Comparison of ENCODE assay signal across 9 cellular contexts in genomic region chr15:90561344-90562244, GRCh38. TPM values are rescaled to one million over a fixed set of nuclear protein-coding genes. Genes with fewer than 3 reads are reported as not detected.
DNase-seq lines count a peak whose midpoint lies in the region; ATAC-seq and TF ChIP-seq lines count a peak whose summit lies in the region.
"Had no signal": no experiment of that assay in that cellular context is flagged by ENCODE, and none has a peak within 500 bp of the region (broad histone marks: within the 10 kb centered on the region; RNA-seq: fewer than 3 reads in every experiment).

No MANE protein-coding gene starts in this region.

- POLR2A ChIA-PET in T-cell (lab: Charles Lee): interaction anchor here (0.6 to 1.7 kb wide), 10 partner anchors 14 to 778 kb away, joined by 3 to 6 read pairs (median 4); no protein-coding TSS in a partner anchor

- ATAC-seq in T-cell (replicated peaks in 1 of 4) (peak; percentile 67 to 83 (median 78)), HG03196 (IDR thresholded peaks at IDR 0.05; ENCODE audit: unreplicated experiment) (no peak)

- intact Hi-C loops in Calu3 (cut with micrococcal nuclease; ENCODE audit: unreplicated experiment): no loop called here

- no peak overlapping the region for H2AFZ ChIP-seq in smooth muscle cell (ENCODE audit: low read depth)

- CTCF ChIA-PET in T-cell (lab: Charles Lee): interaction anchor here in 1 of 2 donors (0.5 to 2.1 kb wide), 8 partner anchors 12 to 65 kb away, joined by 3 to 15 read pairs (median 4); no protein-coding TSS in a partner anchor
- CTCF ChIA-PET in Calu3 (lab: Charles Lee): no interaction called here

- peak; percentile 44 for DNase-seq in GM04504 (ENCODE audit: low read depth)
- peak in 25 of 34 experiments; percentile 22 to 68 (median 44) for DNase-seq in T-cell
- peak; percentile 95 for DNase-seq in fibroblast of peridontal ligament (ENCODE audit: extremely low read depth)
- no peak for DNase-seq in smooth muscle cell (lab: John Stamatoyannopoulos, UW; ENCODE audit: unreplicated experiment)
- no peak for DNase-seq in iPS-NIHi11 (ENCODE audit: low spot score)
- DNase-seq in Calu3: no peak
- DNase-seq in NAMALWA (ENCODE audit: low spot score): no peak
- DNase-seq: NCI-H345 had no signal

- no peak overlapping the region for H3K4me2 ChIP-seq in smooth muscle cell

- H3K27ac ChIP-seq in smooth muscle cell (ENCODE audit: low read depth): peak overlapping the region; percentile 33

- H3K36me3 Mint-ChIP-seq in T-cell (peaks cover 31% of the 10 kb centered on the region), Calu3 (ENCODE audit: insufficient read depth, unreplicated experiment) (no peaks in the 10 kb centered on the region)

- no peaks in the 10 kb centered on the region for H3K27me3 ChIP-seq in smooth muscle cell (ENCODE audit: low read depth)

- H3K79me2 ChIP-seq in smooth muscle cell (ENCODE audit: low read depth): peaks cover 14% of the 10 kb centered on the region

- no peaks in the 10 kb centered on the region for H3K9me3 ChIP-seq in smooth muscle cell (replicated peaks; ENCODE audit: low read depth)

- H3K27me3 Mint-ChIP-seq in T-cell (no peaks in the 10 kb centered on the region), Calu3 (ENCODE audit: unreplicated experiment) (no peaks in the 10 kb centered on the region)

- BruUV-seq in Calu3 (replicated peaks; lab: Mats Ljungman, UMichigan): no TSS peak

- H3K4me3 ChIP-seq in smooth muscle cell: no peak overlapping the region

- H3K4me1 Mint-ChIP-seq in T-cell (peaks cover 91 to 93% (median 93%) of the 10 kb centered on the region in 3 donors), Calu3 (ENCODE audit: low read depth, unreplicated experiment) (no peaks in the 10 kb centered on the region)

- TF ChIP-seq CTCF in smooth muscle cell (IDR thresholded peaks at IDR 0.05; ENCODE audit: borderline replicate concordance, insufficient read depth, poor library complexity, severe bottlenecking): no peak
- no peak for TF ChIP-seq CTCF in Calu3 (IDR thresholded peaks at IDR 0.05; ENCODE audit: unreplicated experiment)

- H3K4me1 ChIP-seq in smooth muscle cell (ENCODE audit: low read depth): peaks cover 30% of the 10 kb centered on the region

- H4K20me1 ChIP-seq in smooth muscle cell (ENCODE audit: low read depth): peaks cover 19% of the 10 kb centered on the region

- WGBS in smooth muscle cell (ENCODE audit: low lambda C conversion rate): 75% methylated on average over 5 of the region's 5 CpGs

- peak overlapping the region; percentile 81 to 92 for H3K27ac Mint-ChIP-seq in T-cell
- H3K27ac Mint-ChIP-seq in Calu3 (ENCODE audit: unreplicated experiment): no peak overlapping the region

- no peaks in the 10 kb centered on the region for H3K9me3 Mint-ChIP-seq in T-cell
- H3K9me3 Mint-ChIP-seq in Calu3 (ENCODE audit: low read depth, unreplicated experiment): no peaks in the 10 kb centered on the region

- no peak overlapping the region for H3K9ac ChIP-seq in smooth muscle cell (ENCODE audit: low read depth)

- H3K36me3 ChIP-seq in smooth muscle cell (ENCODE audit: low read depth): no peaks in the 10 kb centered on the region

- H3K4me3 Mint-ChIP-seq in T-cell (peak overlapping the region; percentile 29 to 66 (median 49)), Calu3 (ENCODE audit: low read depth, unreplicated experiment) (no peak overlapping the region)

- H3F3A ChIP-seq in smooth muscle cell (ENCODE audit: low read depth): peaks cover 4% of the 10 kb centered on the region

RNA-seq across cellular contexts. Expression of gene CRTC3, which starts 31.9 kb away (rescaled TPM):
- total RNA-seq in T-cell: 100 to 1,000 TPM in 1 of 5 donors, 10 to 100 TPM in 4; 88.3 to 119 (median 89.1) TPM
- 11.7 and 12.2 TPM in 2 replicates for total RNA-seq in smooth muscle cell
- polyA plus RNA-seq in smooth muscle cell: 12.5 and 17.6 TPM in 2 replicates
- total RNA-seq in Calu3 (2022): 17.5 and 22.9 TPM in 2 replicates

Comparison
In these comparisons a context has a peak if more than half of its experiments do, and no peak if none do; other contexts are left out.
1. DNase-seq: peak in GM04504 (single experiment), T-cell (25 of 34) and fibroblast of peridontal ligament (single experiment); none in smooth muscle cell (single experiment), iPS-NIHi11 (single experiment), Calu3 (single experiment) and NAMALWA (single experiment).